Comparison of ENCODE assay signal across 8 cellular contexts in the genomic region with DNA sequence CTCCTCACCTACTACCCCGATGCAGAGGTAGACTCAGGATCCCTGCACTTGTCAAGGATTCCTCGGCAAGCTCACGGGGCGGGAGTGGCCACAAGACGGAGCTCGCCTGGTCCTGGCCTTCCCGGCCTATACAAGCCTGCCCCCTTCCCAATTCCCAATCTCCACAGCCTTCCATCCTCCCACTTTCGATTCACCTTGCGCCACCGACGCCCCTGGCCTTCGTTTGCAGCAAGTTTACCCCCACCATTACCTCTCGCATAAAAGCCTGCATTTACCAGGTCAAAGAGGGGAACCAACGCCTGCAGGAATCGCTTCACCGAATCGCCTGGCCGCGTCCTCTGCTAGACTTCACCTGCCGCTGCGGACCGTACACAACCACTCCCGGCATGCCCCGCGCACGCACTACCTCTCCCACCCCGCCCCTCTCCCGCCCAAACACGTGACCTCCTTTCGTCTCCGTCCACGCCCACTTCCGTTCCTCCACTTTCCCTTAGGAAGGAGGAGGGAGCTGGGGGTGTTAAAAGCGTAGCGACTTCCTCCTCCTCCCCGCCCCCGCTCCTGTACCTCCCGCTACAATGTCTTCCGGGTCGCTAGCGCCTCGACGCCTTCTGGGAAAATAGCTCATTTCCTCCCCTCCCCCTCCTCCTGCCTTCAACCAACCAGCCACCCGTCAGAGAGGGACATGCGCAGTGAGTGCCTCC. TPM values are rescaled to one million over a fixed set of nuclear protein-coding genes. Genes with fewer than 3 reads are reported as not detected.
DNase-seq lines count a peak whose midpoint lies in the region; ATAC-seq and TF ChIP-seq lines count a peak whose summit lies in the region.

Gene ORC4 (minus strand): TSS at position 380 of the 701 bp plus-strand sequence. CDS start 44,779 bp downstream, outside the sequence.

- peak; percentile 80 for ATAC-seq in GM21723 (IDR thresholded peaks at IDR 0.05; ENCODE audit: unreplicated experiment)

- peak within 1 kb of the TSS; percentile 90 to 95 for H3K27ac ChIP-seq in esophagus (ENCODE audit: low read depth in 2 of 2, low read length in 1 of 2)

- peak within 1 kb of the TSS; percentile 99 for H3K4me3 Mint-ChIP-seq in activated T-cell treated with anti-CD3 and anti-CD28 coated beads, Interleukin-2, amount 50 U/mL, for 24 hours

- WGBS in esophagus, 2 donors, result 0 to 1% methylated on average over 45 of the region's 45 CpGs

- H3K4me1 Mint-ChIP-seq in activated T-cell treated with anti-CD3 and anti-CD28 coated beads, Interleukin-2, amount 50 U/mL, for 24 hours (ENCODE audit: low read depth), result peaks cover 59% of the 10 kb centered on the region

- H3K9me3 Mint-ChIP-seq in activated T-cell treated with anti-CD3 and anti-CD28 coated beads, Interleukin-2, amount 50 U/mL, for 24 hours, result no peaks in the 10 kb centered on the region

- H3K27me3 ChIP-seq in esophagus (ENCODE audit: control insufficient read depth in 1 of 2, insufficient read depth in 2 of 2, low read length in 2 of 2) (no peaks in the 10 kb centered on the region), mucosa of stomach (ENCODE audit: control insufficient read depth, insufficient read depth, low read length) (no peaks in the 10 kb centered on the region)

- H3K9ac ChIP-seq in mucosa of stomach (ENCODE audit: low read length), result peak within 1 kb of the TSS; percentile 97

- H3K27me3 Mint-ChIP-seq in activated T-cell treated with anti-CD3 and anti-CD28 coated beads, Interleukin-2, amount 50 U/mL, for 24 hours, result no peaks in the 10 kb centered on the region

- peak; percentile 98 for DNase-seq in DMS79 treated with DMSO at 0.1 percent for 48 hours (lab: John Stamatoyannopoulos, UW)
- peak; percentile 96 for DNase-seq in KG1 (lab: John Stamatoyannopoulos, UW)
- peak; percentile 93 for DNase-seq in activated T-cell treated with anti-CD3 and anti-CD28 coated beads, Interleukin-2, amount 50 U/mL, for 24 hours
- peak; percentile 91 to 94 for DNase-seq in stimulated activated CD8-positive, alpha-beta memory T cell treated with anti-CD3 and anti-CD28 coated beads, Interleukin-7, amount 100 ng/mL, for 1 hour (ENCODE audit: low read depth in 2 of 2)

- H3K9me3 ChIP-seq in esophagus (ENCODE audit: control insufficient read depth in 2 of 2, insufficient read depth in 1 of 2, low read depth in 1 of 2, low read length in 1 of 2), result no peaks in the 10 kb centered on the region
- no peaks in the 10 kb centered on the region for H3K9me3 ChIP-seq in mucosa of stomach (ENCODE audit: control insufficient read depth, low read length)

- no peaks in the 10 kb centered on the region for H3K4me1 ChIP-seq in esophagus (ENCODE audit: control insufficient read depth in 2 of 2, insufficient read depth in 2 of 2, low read length in 1 of 2)
- peaks cover 7% of the 10 kb centered on the region for H3K4me1 ChIP-seq in mucosa of stomach (ENCODE audit: control insufficient read depth, insufficient read depth, low read length)

- H3K36me3 Mint-ChIP-seq in activated T-cell treated with anti-CD3 and anti-CD28 coated beads, Interleukin-2, amount 50 U/mL, for 24 hours (ENCODE audit: low read depth), result peaks cover 32% of the 10 kb centered on the region

- H3K27ac Mint-ChIP-seq in activated T-cell treated with anti-CD3 and anti-CD28 coated beads, Interleukin-2, amount 50 U/mL, for 24 hours, result peak within 1 kb of the TSS; percentile 97

- H3K4me3 ChIP-seq in esophagus (ENCODE audit: low read depth in 1 of 2, low read length in 2 of 2), result peak within 1 kb of the TSS; percentile 84 to 91
- H3K4me3 ChIP-seq in mucosa of stomach (ENCODE audit: low read length), result peak within 1 kb of the TSS; percentile 90

- no peaks in the 10 kb centered on the region for H3K36me3 ChIP-seq in esophagus (ENCODE audit: control insufficient read depth in 2 of 2, insufficient read depth in 2 of 2, low read length in 1 of 2)
- no peaks in the 10 kb centered on the region for H3K36me3 ChIP-seq in mucosa of stomach (ENCODE audit: control insufficient read depth, insufficient read depth, low read length)

TF ChIP-seq in PFSK-1, 5 proteins besides CTCF, POLR2A, EP300 and RAD21:
- TF ChIP-seq FOXP2 (optimal IDR thresholded peaks at IDR 0.05; ENCODE audit: borderline replicate concordance, extremely low read depth, extremely low read length, insufficient read depth), result peak; percentile 83
- TF ChIP-seq SIN3A (IDR thresholded peaks at IDR 0.05; ENCODE audit: borderline replicate concordance, insufficient read depth, low read length), result no peak
- peak; percentile 35; the same call in 1 of the 2 replicates for TF ChIP-seq TAF1 (IDR thresholded peaks at IDR 0.05; ENCODE audit: borderline replicate concordance, insufficient read depth, low read length)
- peak; percentile 71; the same call in 1 of the 2 replicates for TF ChIP-seq POLR2AphosphoS5 (IDR thresholded peaks at IDR 0.05; ENCODE audit: low read depth, low read length)
- TF ChIP-seq, protein P1, sequence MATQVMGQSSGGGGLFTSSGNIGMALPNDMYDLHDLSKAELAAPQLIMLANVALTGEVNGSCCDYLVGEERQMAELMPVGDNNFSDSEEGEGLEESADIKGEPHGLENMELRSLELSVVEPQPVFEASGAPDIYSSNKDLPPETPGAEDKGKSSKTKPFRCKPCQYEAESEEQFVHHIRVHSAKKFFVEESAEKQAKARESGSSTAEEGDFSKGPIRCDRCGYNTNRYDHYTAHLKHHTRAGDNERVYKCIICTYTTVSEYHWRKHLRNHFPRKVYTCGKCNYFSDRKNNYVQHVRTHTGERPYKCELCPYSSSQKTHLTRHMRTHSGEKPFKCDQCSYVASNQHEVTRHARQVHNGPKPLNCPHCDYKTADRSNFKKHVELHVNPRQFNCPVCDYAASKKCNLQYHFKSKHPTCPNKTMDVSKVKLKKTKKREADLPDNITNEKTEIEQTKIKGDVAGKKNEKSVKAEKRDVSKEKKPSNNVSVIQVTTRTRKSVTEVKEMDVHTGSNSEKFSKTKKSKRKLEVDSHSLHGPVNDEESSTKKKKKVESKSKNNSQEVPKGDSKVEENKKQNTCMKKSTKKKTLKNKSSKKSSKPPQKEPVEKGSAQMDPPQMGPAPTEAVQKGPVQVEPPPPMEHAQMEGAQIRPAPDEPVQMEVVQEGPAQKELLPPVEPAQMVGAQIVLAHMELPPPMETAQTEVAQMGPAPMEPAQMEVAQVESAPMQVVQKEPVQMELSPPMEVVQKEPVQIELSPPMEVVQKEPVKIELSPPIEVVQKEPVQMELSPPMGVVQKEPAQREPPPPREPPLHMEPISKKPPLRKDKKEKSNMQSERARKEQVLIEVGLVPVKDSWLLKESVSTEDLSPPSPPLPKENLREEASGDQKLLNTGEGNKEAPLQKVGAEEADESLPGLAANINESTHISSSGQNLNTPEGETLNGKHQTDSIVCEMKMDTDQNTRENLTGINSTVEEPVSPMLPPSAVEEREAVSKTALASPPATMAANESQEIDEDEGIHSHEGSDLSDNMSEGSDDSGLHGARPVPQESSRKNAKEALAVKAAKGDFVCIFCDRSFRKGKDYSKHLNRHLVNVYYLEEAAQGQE (IDR thresholded peaks at IDR 0.05; ENCODE audit: insufficient read depth in 1 of 2, low read depth in 2 of 2, low read length in 2 of 2), result no peak

RNA-seq across cellular contexts. Expression of gene ORC4, which starts in this region (rescaled TPM):
- polyA plus RNA-seq in PFSK-1 (2012; ENCODE audit: insufficient read length, low read depth), result 27.3 TPM
- 10 to 100 TPM in 1 of 2 donors, 1 to 10 TPM in 1; 7.5 to 12.0 TPM for polyA plus RNA-seq in esophagus

Comparison
In these comparisons a context has a peak if more than half of its experiments do, and no peak if none do; other contexts are left out.
1. Peak in every context shown above with its lines: DNase-seq, ATAC-seq, H3K4me3 ChIP-seq and H3K27ac ChIP-seq.